Comparison of ENCODE assay signal across 20 cellular contexts in the genomic region with DNA sequence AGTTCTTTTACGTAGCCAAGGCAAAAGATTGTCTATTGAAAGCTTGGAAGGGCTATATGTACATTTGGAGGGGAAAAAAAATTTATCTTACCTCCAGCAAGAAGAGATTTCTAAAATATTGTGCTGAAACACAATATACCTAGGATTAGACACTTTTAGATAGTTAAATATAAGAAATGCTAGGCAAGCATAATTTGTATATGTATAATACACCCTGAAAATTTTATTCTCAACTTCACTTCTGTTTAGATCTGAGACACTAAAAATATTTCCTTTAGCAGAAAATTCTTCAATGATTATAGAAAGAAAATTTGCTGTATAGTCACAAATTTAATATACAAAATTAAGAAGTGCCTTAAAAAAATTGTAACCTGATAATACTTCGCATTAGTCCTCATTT. TPM values are rescaled to one million over a fixed set of nuclear protein-coding genes. Genes with fewer than 3 reads are reported as not detected.
DNase-seq lines count a peak whose midpoint lies in the region; ATAC-seq, FAIRE-seq and TF ChIP-seq lines count a peak whose summit lies in the region.
"Had no signal": no experiment of that assay in that cellular context is flagged by ENCODE, and none has a peak within 500 bp of the region (broad histone marks: within the 10 kb centered on the region; RNA-seq: fewer than 3 reads in every experiment).

No MANE protein-coding gene starts in this region.

- FAIRE-seq in A549 (lab: Jason Lieb, UNC) (no peak), islet of Langerhans (lab: Jason Lieb, UNC) (peak; percentile 86)
- FAIRE-seq: D721Med, GM12891, GM19239 had no signal

- WGBS in A549 (ENCODE audit: missing lambda C conversion rate): 89% methylated on average over 2 of the region's 2 CpGs
- WGBS in IMR-90 (ENCODE audit: extremely low coverage in 2 of 2, insufficient read length in 1 of 2), 2 experiments: no CpG with 5 or more reads among the region's 2 CpGs

- POLR2A ChIA-PET in A549 (lab: Yijun Ruan, JAX): no interaction called here
- POLR2A ChIA-PET in IMR-90 (lab: Charles Lee; ENCODE audit: unreplicated experiment): no interaction called here

- H2BK20ac ChIP-seq in IMR-90 (ENCODE audit: low read depth, low read length): no peak overlapping the region

- H3K27me3 ChIP-seq in IMR-90 (ENCODE audit: control insufficient read depth, insufficient read depth, low read length): no peaks in the 10 kb centered on the region
- H3K27me3 ChIP-seq: BLaER1 had no signal

- BruUV-seq in IMR-90 (replicated peaks; lab: Mats Ljungman, UMichigan): no TSS peak

- ATAC-seq in A549: no peak
- ATAC-seq in IMR-90 (ENCODE audit: low read depth): no peak
- no peak for ATAC-seq in effector memory CD8-positive, alpha-beta T cell (replicated peaks)

- no peak overlapping the region for H2BK120ac ChIP-seq in IMR-90 (ENCODE audit: low read depth, low read length)

- no peak for TF ChIP-seq EP300 in A549 (IDR thresholded peaks at IDR 0.05)

- no peak overlapping the region for H3K4me2 ChIP-seq in A549
- no peak overlapping the region for H3K4me2 ChIP-seq in IMR-90 (ENCODE audit: low read depth, low read length)
- H3K4me2 ChIP-seq: BLaER1 had no signal

- intact Hi-C loops in IMR-90 (cut with micrococcal nuclease): no loop called here

- H3K9me1 ChIP-seq in IMR-90 (ENCODE audit: insufficient read depth, low read length): 0 out of 2 replicates have a peak, but pooled peaks cover 2% of the 10 kb centered on the region

- H2AK9ac ChIP-seq in IMR-90 (replicated peaks; ENCODE audit: low read depth, low read length, poor library complexity): no peak overlapping the region

- no peaks in the 10 kb centered on the region for H4K20me1 ChIP-seq in IMR-90 (ENCODE audit: insufficient read depth, low read length)
- H4K20me1 ChIP-seq: BLaER1 had no signal

- no peak overlapping the region for H3K4ac ChIP-seq in IMR-90 (ENCODE audit: low read depth, low read length)

- dilution Hi-C loops in IMR-90 (cut with HindIII; ENCODE audit: low sequenced_read_pairs, unreplicated experiment): no loop called here

- CTCF ChIA-PET in A549 (lab: Yijun Ruan, JAX) (no interaction called here), IMR-90 (lab: Yijun Ruan, JAX) (no interaction called here)

- H3K23ac ChIP-seq in IMR-90 (ENCODE audit: low read depth, low read length): no peak overlapping the region

- peaks cover 6 to 9% of the 10 kb centered on the region in 2 experiments; a peak in 2 of 4 replicates for H3K79me1 ChIP-seq in IMR-90 (ENCODE audit: low read depth in 1 of 2, low read length in 2 of 2)

- in situ Hi-C loops in IMR-90 (cut with MboI; ENCODE audit: low sequenced_read_pairs): no loop called here

- H4K5ac ChIP-seq in IMR-90 (ENCODE audit: low read depth, low read length): no peak overlapping the region

- H4K91ac ChIP-seq in IMR-90 (ENCODE audit: insufficient read depth, low read depth, low read length): no peak overlapping the region

- H4K8ac ChIP-seq in IMR-90 (ENCODE audit: low read depth in 2 of 2, low read length in 2 of 2): no peak overlapping the region

- no peak overlapping the region for H3K9ac ChIP-seq in IMR-90 (ENCODE audit: low read depth, low read length)
- H3K9ac ChIP-seq: BLaER1 had no signal

- no peak overlapping the region for H3K4me3 Mint-ChIP-seq in effector memory CD8-positive, alpha-beta T cell
- H3K4me3 Mint-ChIP-seq: B cell; CD14-positive monocyte; CD4-positive, alpha-beta memory T cell; CD4-positive, CD25-positive, alpha-beta regulatory T cell; CD8-positive, alpha-beta memory T cell had no signal

- H3K27me3 Mint-ChIP-seq in effector memory CD8-positive, alpha-beta T cell: no peaks in the 10 kb centered on the region
- H3K27me3 Mint-ChIP-seq: B cell; CD4-positive, alpha-beta memory T cell; CD4-positive, CD25-positive, alpha-beta regulatory T cell; CD8-positive, alpha-beta memory T cell had no signal

- H2AFZ ChIP-seq in IMR-90 (replicated peaks; ENCODE audit: low read length, poor library complexity): no peak overlapping the region

- H3K36me3 Mint-ChIP-seq in effector memory CD8-positive, alpha-beta T cell (ENCODE audit: insufficient read depth): peaks cover 4% of the 10 kb centered on the region
- H3K36me3 Mint-ChIP-seq: CD4-positive, CD25-positive, alpha-beta regulatory T cell had no signal

- H3K4me1 Mint-ChIP-seq in effector memory CD8-positive, alpha-beta T cell (ENCODE audit: low read depth in 2 of 2): no peaks in the 10 kb centered on the region
- H3K4me1 Mint-ChIP-seq: B cell; CD8-positive, alpha-beta memory T cell had no signal

- H2BK15ac ChIP-seq in IMR-90 (ENCODE audit: low read depth, low read length): no peak overlapping the region

- TF ChIP-seq CTCF in A549 (IDR thresholded peaks at IDR 0.05) (no peak), IMR-90 (conservative IDR thresholded peaks at IDR 0.05; ENCODE audit: low read depth, low read length) (no peak)

- no peaks in the 10 kb centered on the region for H3K9me3 Mint-ChIP-seq in effector memory CD8-positive, alpha-beta T cell
- H3K9me3 Mint-ChIP-seq: CD14-positive monocyte; CD4-positive, alpha-beta memory T cell; CD8-positive, alpha-beta memory T cell had no signal

- no peak overlapping the region for H3K27ac ChIP-seq in A549
- no peak overlapping the region for H3K27ac ChIP-seq in IMR-90 (ENCODE audit: insufficient read depth, low read length)
- H3K27ac ChIP-seq: BLaER1 had no signal

- H3K9me3 ChIP-seq in A549: no peaks in the 10 kb centered on the region
- no peaks in the 10 kb centered on the region for H3K9me3 ChIP-seq in IMR-90 (ENCODE audit: control insufficient read depth, insufficient read depth, low read length)
- H3K9me3 ChIP-seq: BLaER1 had no signal

- no peak for DNase-seq in A549 (ENCODE audit: low read depth in 1 of 2, low spot score in 1 of 2)
- no peak for DNase-seq in IMR-90
- DNase-seq in NCI-H146 treated with DMSO at 0.1 percent for 48 hours (lab: John Stamatoyannopoulos, UW; ENCODE audit: unreplicated experiment): no peak
- no peak for DNase-seq in effector memory CD8-positive, alpha-beta T cell
- DNase-seq: 8988T; AML-193; C1 segment of cervical spinal cord; CD4-positive, alpha-beta memory T cell; CD4-positive, CD25-positive, alpha-beta regulatory T cell; CD8-positive, alpha-beta memory T cell; COR-L47; DMS79 treated with DMSO at 0.1 percent for 48 hours; GF-D8 had no signal

- no peak overlapping the region for H2AK5ac ChIP-seq in IMR-90 (ENCODE audit: low read depth, low read length)

- peaks cover 5% of the 10 kb centered on the region for H3K36me3 ChIP-seq in IMR-90 (ENCODE audit: control insufficient read depth, insufficient read depth, low read length)

- H3K14ac ChIP-seq in IMR-90 (replicated peaks; ENCODE audit: low read depth, low read length): no peak overlapping the region

- no peak overlapping the region for H3K56ac ChIP-seq in IMR-90 (ENCODE audit: extremely low read depth, insufficient read depth, low read length)

- H3K4me1 ChIP-seq in A549: no peaks in the 10 kb centered on the region
- H3K4me1 ChIP-seq in IMR-90 (ENCODE audit: control insufficient read depth, insufficient read depth, low read length): no peaks in the 10 kb centered on the region
- H3K4me1 ChIP-seq: BLaER1 had no signal

- TF ChIP-seq POLR2A in A549 (IDR thresholded peaks at IDR 0.05; ENCODE audit: low read length): no peak
- TF ChIP-seq POLR2A in IMR-90 (IDR thresholded peaks at IDR 0.05; ENCODE audit: low read depth, low read length): no peak

- no peak overlapping the region for H3K27ac Mint-ChIP-seq in effector memory CD8-positive, alpha-beta T cell
- H3K27ac Mint-ChIP-seq: B cell; CD14-positive monocyte; CD4-positive, alpha-beta memory T cell; CD4-positive, CD25-positive, alpha-beta regulatory T cell; CD8-positive, alpha-beta memory T cell had no signal

- no peak overlapping the region for H3K4me3 ChIP-seq in A549
- no peak overlapping the region for H3K4me3 ChIP-seq in IMR-90 (ENCODE audit: insufficient read depth, low read depth, low read length)
- H3K4me3 ChIP-seq: BLaER1 had no signal

- TF ChIP-seq RAD21 in A549 (conservative IDR thresholded peaks at IDR 0.05 in 1 of 2, IDR thresholded peaks at IDR 0.05 in 1 of 2) (no peak), IMR-90 (IDR thresholded peaks at IDR 0.05; ENCODE audit: low read length) (no peak)

- H2BK5ac ChIP-seq in IMR-90 (ENCODE audit: low read depth, low read length, poor library complexity, severe bottlenecking): no peak overlapping the region

- no peak overlapping the region for H3K18ac ChIP-seq in IMR-90 (ENCODE audit: low read depth, low read length)

TF ChIP-seq in A549, 52 proteins besides CTCF, POLR2A, EP300 and RAD21:
- TF ChIP-seq MYC (IDR thresholded peaks at IDR 0.05; ENCODE audit: borderline replicate concordance, low read length): no peak
- peak; percentile 57 for TF ChIP-seq MAFK (IDR thresholded peaks at IDR 0.05; ENCODE audit: partially characterized antibody)

TF ChIP-seq in IMR-90, 13 proteins besides CTCF, POLR2A, EP300 and RAD21:
- TF ChIP-seq, protein P1, sequence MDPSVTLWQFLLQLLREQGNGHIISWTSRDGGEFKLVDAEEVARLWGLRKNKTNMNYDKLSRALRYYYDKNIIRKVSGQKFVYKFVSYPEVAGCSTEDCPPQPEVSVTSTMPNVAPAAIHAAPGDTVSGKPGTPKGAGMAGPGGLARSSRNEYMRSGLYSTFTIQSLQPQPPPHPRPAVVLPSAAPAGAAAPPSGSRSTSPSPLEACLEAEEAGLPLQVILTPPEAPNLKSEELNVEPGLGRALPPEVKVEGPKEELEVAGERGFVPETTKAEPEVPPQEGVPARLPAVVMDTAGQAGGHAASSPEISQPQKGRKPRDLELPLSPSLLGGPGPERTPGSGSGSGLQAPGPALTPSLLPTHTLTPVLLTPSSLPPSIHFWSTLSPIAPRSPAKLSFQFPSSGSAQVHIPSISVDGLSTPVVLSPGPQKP (IDR thresholded peaks at IDR 0.05; ENCODE audit: borderline replicate concordance, low read depth, low read length): no peak
- TF ChIP-seq CEBPB (IDR thresholded peaks at IDR 0.05; ENCODE audit: low read depth, low read length): no peak
- no peak for TF ChIP-seq RFX5 (IDR thresholded peaks at IDR 0.05; ENCODE audit: low read depth, low read length)
- TF ChIP-seq MAFK (IDR thresholded peaks at IDR 0.05; ENCODE audit: low read depth, low read length): peak; percentile 40; the same call in 1 of the 2 replicates
TF ChIP-seq in IMR-90: peak in this region for 1.

RNA-seq across cellular contexts. Expression of gene ITGAV, which starts 42.6 kb away (rescaled TPM):
- 148 and 159 TPM in 2 replicates for polyA plus RNA-seq in A549 (2011; rRNA removed)
- 22.5 and 22.6 TPM in 2 replicates for polyA plus RNA-seq in A549 (2012; cell fraction: cytosol; rRNA removed)
- 26.9 and 34.1 TPM in 2 replicates for polyA plus RNA-seq in A549 (2012; cell fraction: nucleus; rRNA removed)
- 87.6 to 101 TPM (median 93.3 TPM) in 3 replicates for polyA plus RNA-seq in A549 (2017; fragmentation: RNase III; extraction: RNeasy Plus Mini Kit Qiagen cat#74134 plus additional on column Dnase treatment)
- 159 and 161 TPM in 2 replicates for polyA minus RNA-seq in A549 (2011; rRNA and poly(A)+ RNA removed)
- 181 and 204 TPM in 2 replicates for total RNA-seq in IMR-90 (2012; rRNA removed)
- 45.8 and 51.4 TPM in 2 replicates for polyA plus RNA-seq in IMR-90 (2012; rRNA removed)
- polyA plus RNA-seq in IMR-90 (2012; cell fraction: cytosol; rRNA removed): 12.4 and 14.0 TPM in 2 replicates
- polyA plus RNA-seq in IMR-90 (2012; cell fraction: nucleus; rRNA removed; ENCODE audit: low replicate concordance): 9.3 and 71.1 TPM in 2 replicates
